ENCODE assay signal across 32 cellular contexts in the genomic region with DNA sequence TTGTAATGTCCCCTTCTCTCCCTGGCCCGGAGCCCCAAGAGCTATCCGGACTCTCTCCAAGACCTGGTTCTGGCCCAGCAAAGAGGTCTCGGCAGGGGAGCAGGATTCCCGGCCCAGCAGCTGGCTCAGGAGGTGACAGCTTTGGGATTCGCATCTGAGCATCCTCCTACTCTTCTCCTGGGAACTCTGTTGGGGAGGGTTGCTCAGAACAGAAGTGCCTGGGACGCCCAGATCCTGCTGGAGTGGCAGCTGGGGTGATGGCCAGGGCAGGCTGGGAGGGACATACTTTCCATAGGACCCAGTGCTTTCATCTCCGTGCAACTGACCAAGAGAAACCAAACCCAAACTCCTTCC.
"Had no signal": no experiment of that assay in that cellular context is flagged by ENCODE, and none has a peak within 500 bp of the region (broad histone marks: within the 10 kb centered on the region; RNA-seq: fewer than 3 reads in every experiment).

No MANE protein-coding gene starts in this region.

- H3K4me1 ChIP-seq: esophagus squamous epithelium, gastroesophageal sphincter, heart right ventricle had no signal

- H3K9me3 ChIP-seq: esophagus squamous epithelium, gastroesophageal sphincter, heart right ventricle had no signal

- H3K27ac ChIP-seq: brain microvascular endothelial cell, coronary artery, epithelial cell of prostate, esophagus squamous epithelium, gastroesophageal sphincter, heart right ventricle, WERI-Rb-1 had no signal

- H3K36me3 ChIP-seq: brain microvascular endothelial cell, esophagus squamous epithelium, gastroesophageal sphincter, heart right ventricle, WERI-Rb-1 had no signal

- DNase-seq: activated B cell treated with CpG ODN at 0.5 μM for 24 hours; activated CD4-positive, alpha-beta memory T cell treated with anti-CD3 and anti-CD28 coated beads, Interleukin-2, amount 10 ng/mL, durations not matched to agents 7 days and 5 days; activated CD4-positive, alpha-beta T cell treated with anti-CD3 and anti-CD28 coated beads for 1 hour; activated CD4-positive, alpha-beta T cell treated with anti-CD3 and anti-CD28 coated beads for 4 hours; activated CD4-positive, alpha-beta T cell treated with anti-CD3 and anti-CD28 coated beads, Interleukin-2, amount 10 ng/mL, durations not matched to agents 7 days and 5 days; activated CD4-positive, alpha-beta T cell treated with anti-CD3 and anti-CD28 coated beads, Interleukin-2, amount 50 U/mL, for 4 hours; activated effector memory CD4-positive, alpha-beta T cell treated with Interleukin-2 at 50 U/mL for 16 hours; activated gamma-delta T cell treated with Interleukin-2 at 50 U/mL for 16 hours; activated naive CD4-positive, alpha-beta T cell treated with anti-CD3 and anti-CD28 coated beads, Interleukin-2, amount 50 U/mL, for 16 hours; activated naive CD4-positive, alpha-beta T cell treated with Interleukin-2 at 50 U/mL for 16 hours; activated T-cell treated with anti-CD3 and anti-CD28 coated beads, Interleukin-2, amount 50 U/mL, for 4 hours; amniotic stem cell; anterior cingulate cortex; brain microvascular endothelial cell; dermis blood vessel endothelial cell; effector CD4-positive, alpha-beta T cell; effector memory CD8-positive, alpha-beta T cell; esophagus squamous epithelium; foreskin melanocyte; heart right ventricle; T-helper 1 cell; T-helper 17 cell; T1000; WERI-Rb-1 had no signal

- H3K4me3 ChIP-seq: coronary artery, esophagus squamous epithelium, gastroesophageal sphincter, heart right ventricle had no signal

- FAIRE-seq: astrocyte, bronchial epithelial cell, endometrium, endothelial cell of umbilical vein had no signal

- ATAC-seq: activated T-cell treated with anti-CD3 and anti-CD28 coated beads, Interleukin-2, amount 50 U/mL, for 4 hours; activated T-helper 17 cell treated with anti-CD3 and anti-CD28 coated beads, Interleukin-2, amount 50 U/mL, for 72 hours; effector memory CD8-positive, alpha-beta T cell; gastroesophageal sphincter; heart right ventricle; T-helper 17 cell had no signal
